ENCODE assay signal across 29 cellular contexts in genomic region chr6:35244551-35244950, GRCh38. TPM values are rescaled to one million over a fixed set of nuclear protein-coding genes. Genes with fewer than 3 reads are reported as not detected.
"Had no signal": no experiment of that assay in that cellular context is flagged by ENCODE, and none has a peak within 500 bp of the region (broad histone marks: within the 10 kb centered on the region; RNA-seq: fewer than 3 reads in every experiment).

No MANE protein-coding gene starts in this region.

- H3K9me3 ChIP-seq: heart left ventricle, left lung, lower lobe of right lung, neutrophil, right atrium auricular region, right lobe of liver, tibial nerve, vagina had no signal

- H3K9me3 Mint-ChIP-seq: immature natural killer cell; mesothelial cell of epicardium; naive B cell; natural killer cell; nephron progenitor cell; stimulated activated memory B cell treated with anti-CD40 and anti-IgM and Interleukin-4, amounts not matched to agents 10 μg/mL and 1 μg/mL and 100 μg/mL, for 72 hours; stimulated activated naive CD8-positive, alpha-beta T cell treated with anti-CD3 and anti-CD28 coated beads, Interleukin-15, amount 100 ng/mL, for 72 hours; type B pancreatic cell had no signal

- DNase-seq: heart left ventricle; hypothalamus; immature natural killer cell; kidney; left colon; left lung; lower lobe of right lung; mammary epithelial cell; mesenchymal stem cell; naive B cell; natural killer cell; nephron progenitor cell; occipital lobe; right lobe of liver; stimulated activated CD4-positive, alpha-beta T cell treated with anti-CD3 and anti-CD28 coated beads, Interleukin-4, amount 100 ng/mL, for 24 hours; stimulated activated naive CD4-positive, alpha-beta T cell treated with Interleukin-2 at 50 U/mL for 16 hours; stimulated activated naive CD8-positive, alpha-beta T cell treated with anti-CD3 and anti-CD28 coated beads, Interleukin-15, amount 100 ng/mL, for 72 hours; substantia nigra had no signal

- H3K27me3 ChIP-seq: heart left ventricle, left lung, neutrophil, right atrium auricular region, right lobe of liver, tibial nerve, vagina had no signal

- H3K36me3 ChIP-seq: neutrophil, right lobe of liver, vagina had no signal

- H2AFZ ChIP-seq: parathyroid adenoma had no signal

- H3K27ac Mint-ChIP-seq: immature natural killer cell; mesothelial cell of epicardium; nephron progenitor cell; stimulated activated memory B cell treated with anti-CD40 and anti-IgM and Interleukin-4, amounts not matched to agents 10 μg/mL and 1 μg/mL and 100 μg/mL, for 72 hours; type B pancreatic cell had no signal

- FAIRE-seq: islet of Langerhans, kidney had no signal

- H3K27ac ChIP-seq: heart left ventricle, left lung, lower lobe of right lung, neutrophil, parathyroid adenoma, right atrium auricular region, right lobe of liver, skin epidermis, tibial nerve, vagina had no signal

- H3K4me1 ChIP-seq: right lobe of liver had no signal

- H3K36me3 Mint-ChIP-seq: natural killer cell had no signal

- H3K4me3 ChIP-seq: heart left ventricle, left lung, lower lobe of right lung, right atrium auricular region, right lobe of liver, skin epidermis, tibial nerve, vagina had no signal

- H3K27me3 Mint-ChIP-seq: naive B cell; stimulated activated memory B cell treated with anti-CD40 and anti-IgM and Interleukin-4, amounts not matched to agents 10 μg/mL and 1 μg/mL and 100 μg/mL, for 72 hours; stimulated activated naive CD8-positive, alpha-beta T cell treated with anti-CD3 and anti-CD28 coated beads, Interleukin-15, amount 100 ng/mL, for 72 hours; type B pancreatic cell had no signal

- H3K4me3 Mint-ChIP-seq: immature natural killer cell; mesothelial cell of epicardium; naive B cell; natural killer cell; nephron progenitor cell; stimulated activated memory B cell treated with anti-CD40 and anti-IgM and Interleukin-4, amounts not matched to agents 10 μg/mL and 1 μg/mL and 100 μg/mL, for 72 hours; stimulated activated naive CD8-positive, alpha-beta T cell treated with anti-CD3 and anti-CD28 coated beads, Interleukin-15, amount 100 ng/mL, for 72 hours; type B pancreatic cell had no signal

- H3K9ac ChIP-seq: parathyroid adenoma had no signal

- ATAC-seq: heart left ventricle; left colon; left lung; lower lobe of right lung; natural killer cell; stimulated activated memory B cell treated with anti-CD40 and anti-IgM and Interleukin-4, amounts not matched to agents 10 μg/mL and 1 μg/mL and 100 μg/mL, for 72 hours; stimulated activated naive CD8-positive, alpha-beta T cell treated with anti-CD3 and anti-CD28 coated beads, Interleukin-15, amount 100 ng/mL, for 72 hours had no signal

RNA-seq across cellular contexts. Expression of gene SCUBE3, which starts 30.8 kb away (rescaled TPM):
- total RNA-seq: mononuclear cell had no signal
